In the genomic region with DNA sequence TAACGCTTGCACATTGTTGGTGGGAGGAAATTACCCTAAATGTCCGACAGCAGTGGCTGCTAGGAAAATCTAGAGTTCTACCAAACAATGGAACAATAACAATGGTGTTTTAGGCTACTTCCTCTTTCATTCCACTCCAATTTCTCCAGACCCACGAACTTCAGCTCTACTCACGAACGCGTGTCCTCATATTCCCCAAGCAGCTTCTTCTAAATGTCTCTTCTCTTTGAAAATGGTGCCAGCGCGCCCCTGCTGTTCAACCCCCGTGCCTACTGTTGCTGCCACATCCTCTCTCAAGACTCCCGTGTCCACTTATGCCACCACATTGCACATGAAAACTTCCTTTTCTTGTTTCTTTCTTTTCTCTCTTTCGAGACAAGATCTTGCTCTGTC, we compare ENCODE assay signal across 9 cellular contexts. TPM values are rescaled to one million over a fixed set of nuclear protein-coding genes. Genes with fewer than 3 reads are reported as not detected.
DNase-seq lines count a peak whose midpoint lies in the region; ATAC-seq and TF ChIP-seq lines count a peak whose summit lies in the region.
"Had no signal": no experiment of that assay in that cellular context is flagged by ENCODE, and none has a peak within 500 bp of the region (broad histone marks: within the 10 kb centered on the region; RNA-seq: fewer than 3 reads in every experiment).

No MANE protein-coding gene starts in this region.

- BruUV-seq in HCT116 (replicated peaks; lab: Mats Ljungman, UMichigan): no TSS peak

- peak overlapping the region; percentile 51; the same call in 1 of the 2 replicates for H3K9ac ChIP-seq in ES-I3 (ENCODE audit: low read depth, low read length)
- peak overlapping the region; percentile 64 for H3K9ac ChIP-seq in HCT116 (ENCODE audit: low read length)
- no peak overlapping the region for H3K9ac ChIP-seq in SU-DHL-6 (ENCODE audit: low read length)

- H3K9me2 ChIP-seq in HCT116 (ENCODE audit: insufficient read depth): no peaks in the 10 kb centered on the region
- H3K9me2 ChIP-seq in SU-DHL-6 (replicated peaks; ENCODE audit: insufficient read depth, low read length): no peaks in the 10 kb centered on the region

- H3K79me2 ChIP-seq in HCT116 (ENCODE audit: insufficient read depth, low read length): no peaks in the 10 kb centered on the region
- no peaks in the 10 kb centered on the region for H3K79me2 ChIP-seq in SU-DHL-6 (ENCODE audit: insufficient read depth, low read length)

- no peaks in the 10 kb centered on the region for H3F3A ChIP-seq in SU-DHL-6 (ENCODE audit: insufficient read depth)

- no peaks in the 10 kb centered on the region for H3K36me3 ChIP-seq in ES-I3 (ENCODE audit: insufficient read depth, low read length)
- H3K36me3 ChIP-seq in HCT116 (ENCODE audit: control insufficient read depth in 1 of 2, insufficient read depth in 2 of 2, low read length in 2 of 2): no peaks in the 10 kb centered on the region
- no peaks in the 10 kb centered on the region for H3K36me3 ChIP-seq in SU-DHL-6 (ENCODE audit: low read length)

- H3K9me3 ChIP-seq in ES-I3 (ENCODE audit: control insufficient read depth, insufficient read depth, low read length) (no peaks in the 10 kb centered on the region), HCT116 (ENCODE audit: control insufficient read depth in 1 of 2, insufficient read depth in 1 of 2, low read depth in 1 of 2, low read length in 2 of 2) (no peaks in the 10 kb centered on the region), SU-DHL-6 (ENCODE audit: insufficient read depth, low read length) (no peaks in the 10 kb centered on the region), iPS-18c (ENCODE audit: control insufficient read depth, insufficient read depth, low read length) (peaks cover 2% of the 10 kb centered on the region)

- CTCF ChIA-PET in HCT116 (lab: Charles Lee): interaction anchor here (0.9 to 2.9 kb wide), 9 partner anchors 8 to 388 kb away, joined by 3 to 9 read pairs (median 4); no protein-coding TSS in a partner anchor

- DNase-seq in HCT116 (ENCODE audit: low read depth, low spot score) (no peak), DMS153 (lab: John Stamatoyannopoulos, UW) (no peak), omental fat pad (ENCODE audit: low spot score) (no peak), OCI-M2 (lab: John Stamatoyannopoulos, UW; ENCODE audit: unreplicated experiment) (no peak)

- no peak for TF ChIP-seq RAD21 in HCT116 (IDR thresholded peaks at IDR 0.05; ENCODE audit: low read depth)

- H3K4me2 ChIP-seq in HCT116 (ENCODE audit: low read length) (peak overlapping the region; percentile 90), SU-DHL-6 (ENCODE audit: low read depth, low read length, poor library complexity, severe bottlenecking) (peak overlapping the region; percentile 43)

- H4K20me1 ChIP-seq in HCT116 (ENCODE audit: insufficient read depth) (no peaks in the 10 kb centered on the region), SU-DHL-6 (ENCODE audit: low read depth, low read length) (no peaks in the 10 kb centered on the region)

- ATAC-seq in HCT116 (peak; percentile 12), omental fat pad (ENCODE audit: low FRiP score) (no peak), GM18505 (IDR thresholded peaks at IDR 0.05; ENCODE audit: unreplicated experiment) (no peak)

- H3K4me1 ChIP-seq in ES-I3 (ENCODE audit: insufficient read depth, low read length): no peaks in the 10 kb centered on the region
- peaks cover 18 to 59% of the 10 kb centered on the region in 2 experiments; a peak in 3 of 4 replicates for H3K4me1 ChIP-seq in HCT116 (ENCODE audit: control insufficient read depth in 1 of 2, insufficient read depth in 2 of 2, low read length in 2 of 2)

- TF ChIP-seq POLR2A in HCT116 (IDR thresholded peaks at IDR 0.05; ENCODE audit: borderline replicate concordance, extremely low read depth, insufficient read depth, insufficient read length) (peak; percentile 32), GM18505 (IDR thresholded peaks at IDR 0.05; ENCODE audit: borderline replicate concordance, extremely low read depth, insufficient read depth, insufficient read length) (no peak)

- H3K27ac ChIP-seq in HCT116 (ENCODE audit: low read depth, low read length): peak overlapping the region; percentile 71
- H3K27ac ChIP-seq in SU-DHL-6 (ENCODE audit: low read depth, low read length): no peak overlapping the region

- H3K27me3 ChIP-seq in HCT116 (ENCODE audit: insufficient read depth, low read length) (no peaks in the 10 kb centered on the region), SU-DHL-6 (ENCODE audit: low read length) (no peaks in the 10 kb centered on the region)

- RAD21 ChIA-PET in HCT116 (lab: Charles Lee; ENCODE audit: low non-redundant PET in 1 of 2, low total read pairs in 2 of 2, uncharacterized antibody in 2 of 2, unreplicated experiment in 2 of 2): interaction anchor here (0.6 to 1.1 kb wide), 2 partner anchors 21 to 34 kb away, joined by 3 to 4 read pairs; no protein-coding TSS in a partner anchor

- intact Hi-C loops in HCT116 (cut with micrococcal nuclease): loop anchor here (1.0 to 5.0 kb wide), 4 partner anchors 16 to 311 kb away; a partner anchor contains a TSS

- peak in 2 of 3 experiments; percentile 37 to 46; a peak in 4 of 6 replicates for TF ChIP-seq CTCF in HCT116 (IDR thresholded peaks at IDR 0.05 in 2 of 3, conservative IDR thresholded peaks at IDR 0.05 in 1 of 3; ENCODE audit: borderline replicate concordance in 1 of 3, insufficient read depth in 1 of 3, low read depth in 2 of 3, low read length in 2 of 3)
- TF ChIP-seq CTCF in SU-DHL-6 (IDR thresholded peaks at IDR 0.05; ENCODE audit: insufficient read depth, low read length, poor library complexity, severe bottlenecking): peak; percentile 39
- TF ChIP-seq CTCF in omental fat pad (IDR thresholded peaks at IDR 0.05): no peak

- H3K4me3 ChIP-seq in HCT116 (replicated peaks in 1 of 2; ENCODE audit: low read depth in 1 of 2, low read length in 2 of 2): peak overlapping the region; percentile 39 to 58
- H3K4me3 ChIP-seq in SU-DHL-6 (ENCODE audit: insufficient read depth, low read length, poor library complexity, severe bottlenecking): peak overlapping the region; percentile 25
- H3K4me3 ChIP-seq in iPS-18c (ENCODE audit: insufficient read depth, low read depth, low read length): peak overlapping the region; percentile 76

- H2AFZ ChIP-seq in HCT116 (ENCODE audit: low read depth, low read length, poor library complexity, severe bottlenecking) (peak overlapping the region; percentile 97), SU-DHL-6 (ENCODE audit: low read depth, low read length, severe bottlenecking) (peak overlapping the region; percentile 6)

- POLR2A ChIA-PET in HCT116 (lab: Charles Lee): interaction anchor here (1.0 to 2.0 kb wide), 7 partner anchors 12 to 51 kb away, joined by 3 to 7 read pairs (median 4); a partner anchor contains a TSS

TF ChIP-seq in HCT116, 20 proteins besides CTCF, POLR2A, EP300 and RAD21 (continues in another document):
- TF ChIP-seq EGR1 (IDR thresholded peaks at IDR 0.05; ENCODE audit: low read depth) (no peak), EZH2phosphoT487 (IDR thresholded peaks at IDR 0.05; ENCODE audit: borderline replicate concordance) (no peak), ZNF274 (IDR thresholded peaks at IDR 0.05; ENCODE audit: low read depth, low read length) (no peak), CEBPB (IDR thresholded peaks at IDR 0.05; ENCODE audit: low read depth) (no peak), TCF7L2 (IDR thresholded peaks at IDR 0.05; ENCODE audit: borderline replicate concordance, extremely low read depth, insufficient read depth, insufficient read length) (no peak), ZFX (IDR thresholded peaks at IDR 0.05) (no peak), YY1 (IDR thresholded peaks at IDR 0.05; ENCODE audit: extremely low read depth, insufficient replicate concordance, low read depth, low read length) (no peak), CBX3 (IDR thresholded peaks at IDR 0.05; ENCODE audit: low read depth) (no peak), FOSL1 (IDR thresholded peaks at IDR 0.05; ENCODE audit: low read depth) (no peak), JUND (IDR thresholded peaks at IDR 0.05) (no peak), SIN3A (IDR thresholded peaks at IDR 0.05; ENCODE audit: low read depth) (no peak), SP1 (IDR thresholded peaks at IDR 0.05; ENCODE audit: low read depth) (no peak), EZH2 (IDR thresholded peaks at IDR 0.05) (no peak), SRF (IDR thresholded peaks at IDR 0.05; ENCODE audit: low read depth) (no peak), POLR2AphosphoS5 (IDR thresholded peaks at IDR 0.05; ENCODE audit: low read depth, low read length) (no peak)
- TF ChIP-seq, protein P1, sequence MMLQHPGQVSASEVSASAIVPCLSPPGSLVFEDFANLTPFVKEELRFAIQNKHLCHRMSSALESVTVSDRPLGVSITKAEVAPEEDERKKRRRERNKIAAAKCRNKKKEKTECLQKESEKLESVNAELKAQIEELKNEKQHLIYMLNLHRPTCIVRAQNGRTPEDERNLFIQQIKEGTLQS (IDR thresholded peaks at IDR 0.05): no peak
- TF ChIP-seq, protein P2, sequence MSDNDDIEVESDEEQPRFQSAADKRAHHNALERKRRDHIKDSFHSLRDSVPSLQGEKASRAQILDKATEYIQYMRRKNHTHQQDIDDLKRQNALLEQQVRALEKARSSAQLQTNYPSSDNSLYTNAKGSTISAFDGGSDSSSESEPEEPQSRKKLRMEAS (IDR thresholded peaks at IDR 0.05): no peak
- TF ChIP-seq, protein P3, sequence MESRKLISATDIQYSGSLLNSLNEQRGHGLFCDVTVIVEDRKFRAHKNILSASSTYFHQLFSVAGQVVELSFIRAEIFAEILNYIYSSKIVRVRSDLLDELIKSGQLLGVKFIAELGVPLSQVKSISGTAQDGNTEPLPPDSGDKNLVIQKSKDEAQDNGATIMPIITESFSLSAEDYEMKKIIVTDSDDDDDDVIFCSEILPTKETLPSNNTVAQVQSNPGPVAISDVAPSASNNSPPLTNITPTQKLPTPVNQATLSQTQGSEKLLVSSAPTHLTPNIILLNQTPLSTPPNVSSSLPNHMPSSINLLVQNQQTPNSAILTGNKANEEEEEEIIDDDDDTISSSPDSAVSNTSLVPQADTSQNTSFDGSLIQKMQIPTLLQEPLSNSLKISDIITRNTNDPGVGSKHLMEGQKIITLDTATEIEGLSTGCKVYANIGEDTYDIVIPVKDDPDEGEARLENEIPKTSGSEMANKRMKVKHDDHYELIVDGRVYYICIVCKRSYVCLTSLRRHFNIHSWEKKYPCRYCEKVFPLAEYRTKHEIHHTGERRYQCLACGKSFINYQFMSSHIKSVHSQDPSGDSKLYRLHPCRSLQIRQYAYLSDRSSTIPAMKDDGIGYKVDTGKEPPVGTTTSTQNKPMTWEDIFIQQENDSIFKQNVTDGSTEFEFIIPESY (IDR thresholded peaks at IDR 0.05; ENCODE audit: extremely low read depth, insufficient replicate concordance, low read length): no peak

RNA-seq across cellular contexts. Expression of a gene that starts 25.6 kb away (rescaled TPM):
- total RNA-seq in HCT116 (2021; ENCODE audit: unreplicated experiment) (not detected), omental fat pad (not detected)
- polyA plus RNA-seq in HCT116 (2012): 0.02 TPM in 1 of 2 replicates, not detected in the other
- total RNA-seq: urinary bladder had no signal
- polyA plus RNA-seq: urinary bladder had no signal

RNA-seq across cellular contexts. Expression of a gene that starts 32.0 kb away (rescaled TPM):
- total RNA-seq in HCT116 (2021; ENCODE audit: unreplicated experiment) (30.2 TPM), omental fat pad (1 to 10 TPM in 2 of 4 donors, under 1 TPM in 2; 0.79 to 2.9 (median 1.1) TPM)
- 21.9 and 25.3 TPM in 2 replicates for polyA plus RNA-seq in HCT116 (2012)

RNA-seq across cellular contexts. Expression of a gene that starts 42.1 kb away (rescaled TPM):
- not detected for total RNA-seq in HCT116 (2021; ENCODE audit: unreplicated experiment)
- 0.10 TPM in 1 of 2 replicates, not detected in the other for polyA plus RNA-seq in HCT116 (2012)
- total RNA-seq in omental fat pad: not detected
- total RNA-seq: urinary bladder had no signal
- polyA plus RNA-seq: urinary bladder had no signal

RNA-seq across cellular contexts. Expression of a gene that starts 50.1 kb away (rescaled TPM):
- total RNA-seq in HCT116 (2021; ENCODE audit: unreplicated experiment) (51.8 TPM), omental fat pad (10 to 100 TPM in 3 of 4 donors, 1 to 10 TPM in 1; 9.8 to 16.4 (median 12.6) TPM)
- 34.1 and 37.8 TPM in 2 replicates for polyA plus RNA-seq in HCT116 (2012)

Comparison
In these comparisons a context has a peak if more than half of its experiments do, and no peak if none do; other contexts are left out.
1. H3K4me3 ChIP-seq: peak in every context shown above with its lines; median percentile 76 in iPS-18c; 48 in HCT116; 25 in SU-DHL-6.
2. CTCF ChIP-seq: peak in HCT116 (2 of 3) and SU-DHL-6 (single experiment); none in omental fat pad (0 of 3).